ENCODE assay signal across 8 cellular contexts in the genomic region with DNA sequence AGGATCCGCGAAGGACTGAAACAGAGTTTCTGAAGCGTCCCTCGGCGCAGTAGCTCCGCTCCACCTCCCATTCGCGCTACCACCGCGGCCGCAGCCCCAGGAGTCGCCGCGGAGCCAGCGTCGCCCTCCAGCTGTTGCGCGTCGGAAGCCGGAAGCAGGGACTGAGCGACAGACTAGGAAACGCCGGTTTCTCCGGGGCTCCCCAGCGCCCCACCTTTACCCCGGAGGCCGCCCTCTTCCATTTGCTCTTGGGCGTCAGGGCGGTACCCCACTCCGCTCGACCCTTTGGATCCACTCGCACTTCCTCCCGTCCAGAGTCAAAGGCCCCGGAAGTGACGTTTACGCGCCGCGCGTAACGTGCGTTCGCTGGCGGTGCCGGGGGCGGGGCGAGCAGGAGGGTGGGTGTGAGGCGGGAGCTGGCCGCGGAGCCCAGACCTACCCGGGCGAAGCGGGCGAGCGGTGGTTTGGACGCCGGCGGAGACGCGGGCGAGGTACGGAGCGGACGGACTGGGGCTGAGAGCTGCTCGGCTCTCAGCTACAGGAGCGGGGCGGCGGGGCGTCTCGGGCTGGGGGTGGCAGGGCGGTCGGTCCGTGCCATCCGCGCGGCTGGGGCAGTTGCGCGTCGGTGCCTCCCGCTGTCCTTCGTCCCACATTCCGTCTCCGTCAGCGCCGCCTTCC. TPM values are rescaled to one million over a fixed set of nuclear protein-coding genes. Genes with fewer than 3 reads are reported as not detected.
A peak's percentile ranks its signal among the peaks of the same experiment; 100 is the strongest.
DNase-seq lines count a peak whose midpoint lies in the region; TF ChIP-seq lines count a peak whose summit lies in the region.

A gene (plus strand): TSS at position 432 of the 678 bp plus-strand sequence. CDS start 31,167 bp downstream, outside the sequence.

- peak; percentile 85 for DNase-seq in GM04504 (ENCODE audit: low read depth)
- peak; percentile 90 for DNase-seq in HFFc6
- DNase-seq in NAMALWA (ENCODE audit: low spot score), result peak; percentile 99
- DNase-seq in SK-MEL-5 (ENCODE audit: low read depth, low spot score), result peak; percentile 98
- peak; percentile 97 for DNase-seq in activated naive CD4-positive, alpha-beta T cell treated with Interleukin-2 at 50 U/mL for 16 hours
- peak; percentile 92 for DNase-seq in foreskin melanocyte
- DNase-seq in stromal cell of bone marrow (ENCODE audit: low read depth), result peak; percentile 91

- H2AFZ ChIP-seq in neuron (ENCODE audit: low read depth, low read length), result peak within 1 kb of the TSS; percentile 71

- H3K27me3 Mint-ChIP-seq in HFFc6 (ENCODE audit: insufficient read depth), result peaks cover 5% of the 10 kb centered on the region; the same call in 1 of the 2 replicates

- H3K9me3 ChIP-seq in neuron (ENCODE audit: low read length), result peaks cover 12% of the 10 kb centered on the region

- peak within 1 kb of the TSS; percentile 95 for H3K4me3 ChIP-seq in neuron (ENCODE audit: low read length)

- H3K36me3 Mint-ChIP-seq in HFFc6 (ENCODE audit: low read depth), result peaks cover 46% of the 10 kb centered on the region

- TF ChIP-seq CTCF in HFFc6 (IDR thresholded peaks at IDR 0.05), result no peak

- H3K36me3 ChIP-seq in neuron (ENCODE audit: insufficient read depth, low read length), result peaks cover 9% of the 10 kb centered on the region

- H3K9me3 Mint-ChIP-seq in HFFc6, result peaks cover 11% of the 10 kb centered on the region

- H3K4me3 Mint-ChIP-seq in HFFc6, result peak within 1 kb of the TSS; percentile 94

- H3K27me3 ChIP-seq in neuron (ENCODE audit: insufficient read depth, low read length), result no peaks in the 10 kb centered on the region

- peaks cover 21% of the 10 kb centered on the region for H3K4me1 Mint-ChIP-seq in HFFc6 (ENCODE audit: low read depth)

- H3K4me1 ChIP-seq in neuron (ENCODE audit: insufficient read depth, low read length), result peaks cover 21% of the 10 kb centered on the region

- peak within 1 kb of the TSS; percentile 96 for H3K27ac Mint-ChIP-seq in HFFc6

- in situ Hi-C loops in SK-MEL-5 (cut with HindIII; ENCODE audit: low pct_unique_long_range_greater_than_20kb, low sequenced_read_pairs), result no loop called here

RNA-seq across cellular contexts. Expression of the gene that starts here (rescaled TPM):
- 10 to 100 TPM; 38.6 to 45.3 (median 42.5) TPM for total RNA-seq in HFFc6 (2021; fragmentation: NEBNext Ultra II Directional; extraction: Animal tissue kit (Norgen Biotek cat#: 25700))
- 37.4 and 37.6 TPM in 2 replicates for total RNA-seq in SK-MEL-5 (2014; rRNA removed; shearing (Covaris generic))
- polyA plus RNA-seq in SK-MEL-5 (2015; cell fraction: cytosol; rRNA removed), result 24.6 and 24.9 TPM in 2 replicates
- polyA plus RNA-seq in SK-MEL-5 (2015; cell fraction: nucleus; rRNA removed), result 21.2 and 25.4 TPM in 2 replicates

Comparison
In these comparisons a context has a peak if more than half of its experiments do, and no peak if none do; other contexts are left out.
1. Peak in every context shown above with its lines: DNase-seq and H3K4me3 ChIP-seq.